15 cellular contexts compared by ENCODE assay signal in the genomic region with DNA sequence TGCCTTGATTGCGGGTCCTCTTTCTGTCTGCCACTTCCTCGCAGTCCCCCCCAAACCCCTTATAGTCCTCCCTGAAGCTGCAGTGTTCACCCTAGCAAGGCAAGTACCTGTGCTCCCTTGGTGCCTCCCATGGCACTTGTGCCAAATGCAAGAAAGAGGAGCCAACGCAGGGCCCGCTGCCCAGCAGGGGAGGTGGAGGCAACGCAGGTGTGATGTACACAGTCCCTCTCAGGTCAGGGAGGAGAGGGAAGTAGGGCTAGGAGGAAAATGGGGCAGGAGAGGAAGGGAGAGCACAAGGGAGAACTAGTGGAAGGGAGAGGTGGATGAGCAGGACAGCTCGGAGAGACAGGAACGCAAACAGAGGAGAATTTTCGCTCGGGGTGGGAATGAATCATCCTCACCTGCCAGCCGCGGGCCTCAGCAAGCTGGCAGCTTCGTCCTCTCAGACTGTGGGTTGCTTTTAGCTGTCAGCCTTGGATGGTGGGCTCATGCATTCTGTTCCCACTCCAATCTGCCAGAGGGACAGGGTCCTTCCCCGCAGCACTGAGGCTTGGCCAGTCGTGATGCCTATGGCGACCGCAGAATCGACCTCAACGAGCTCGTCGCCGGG.
DNase-seq lines count a peak whose midpoint lies in the region; ATAC-seq, FAIRE-seq and TF ChIP-seq lines count a peak whose summit lies in the region.
"Had no signal": no experiment of that assay in that cellular context is flagged by ENCODE, and none has a peak within 500 bp of the region (broad histone marks: within the 10 kb centered on the region; RNA-seq: fewer than 3 reads in every experiment).

No MANE protein-coding gene starts in this region.

- H3K4me3 ChIP-seq in GM23338 (no peak overlapping the region), H1 (ENCODE audit: extremely low read depth in 1 of 4, insufficient read depth in 2 of 4, low read depth in 3 of 4, low read length in 4 of 4) (no peak overlapping the region), osteoblast (ENCODE audit: insufficient read depth, low read length) (no peak overlapping the region), sigmoid colon (no peak overlapping the region)
- H3K4me3 ChIP-seq: BLaER1 treated with 17β-estradiol and CSF1 and Interleukin-3, amounts not matched to agents 10 nM and 100 nM; HAP-1 had no signal

- H3K4me2 ChIP-seq in GM23338 (no peak overlapping the region), H1 (ENCODE audit: insufficient read depth in 1 of 2, low read depth in 2 of 2, low read length in 2 of 2) (no peak overlapping the region), osteoblast (ENCODE audit: insufficient read depth, low read length) (no peak overlapping the region)
- H3K4me2 ChIP-seq: BLaER1 treated with 17β-estradiol and CSF1 and Interleukin-3, amounts not matched to agents 10 nM and 100 nM had no signal

- H3K4ac ChIP-seq in H1 (replicated peaks; ENCODE audit: insufficient read length, low read depth, low read length), result no peak overlapping the region

- H3K14ac ChIP-seq in H1 (ENCODE audit: insufficient read length), result no peak overlapping the region

- H3K4me1 Mint-ChIP-seq in GM23338, result peaks cover 22% of the 10 kb centered on the region
- peaks cover 30% of the 10 kb centered on the region for H3K4me1 Mint-ChIP-seq in nephron progenitor cell
- H3K4me1 Mint-ChIP-seq: CD4-positive, CD25-positive, alpha-beta regulatory T cell had no signal

- H3K27ac Mint-ChIP-seq in GM23338 (peak overlapping the region; percentile 42; the same call in 1 of the 2 replicates), nephron progenitor cell (no peak overlapping the region)
- H3K27ac Mint-ChIP-seq: CD4-positive, CD25-positive, alpha-beta regulatory T cell had no signal

- H2AK5ac ChIP-seq in H1 (ENCODE audit: low read depth, low read length), result peak overlapping the region; percentile 82; the same call in 1 of the 2 replicates

- TF ChIP-seq RAD21 in H1 (IDR thresholded peaks at IDR 0.05 in 1 of 2, conservative IDR thresholded peaks at IDR 0.05 in 1 of 2; ENCODE audit: low read depth in 2 of 2, low read length in 2 of 2), result no peak

- no peaks in the 10 kb centered on the region for H3K9me2 ChIP-seq in GM23338 (ENCODE audit: insufficient read depth)

- H3K27me3 Mint-ChIP-seq in GM23338 (ENCODE audit: insufficient read depth, low read depth, poor library complexity), result peaks cover 9% of the 10 kb centered on the region
- peaks cover 15% of the 10 kb centered on the region for H3K27me3 Mint-ChIP-seq in nephron progenitor cell (ENCODE audit: low read depth, poor library complexity)
- H3K27me3 Mint-ChIP-seq: CD4-positive, CD25-positive, alpha-beta regulatory T cell had no signal

- H3K18ac ChIP-seq in H1 (ENCODE audit: extremely low read depth, low read length), result no peak overlapping the region

- no peak overlapping the region for H3K23ac ChIP-seq in H1 (ENCODE audit: insufficient read length)

- H3K23me2 ChIP-seq in H1 (ENCODE audit: low read depth, low read length), result no peaks in the 10 kb centered on the region

- H3K36me3 Mint-ChIP-seq in GM23338 (ENCODE audit: low read depth) (no peaks in the 10 kb centered on the region), nephron progenitor cell (ENCODE audit: low read depth) (peaks cover 15% of the 10 kb centered on the region)
- H3K36me3 Mint-ChIP-seq: CD4-positive, CD25-positive, alpha-beta regulatory T cell had no signal

- POLR2A ChIA-PET in H1 (lab: Charles Lee; ENCODE audit: partially characterized antibody), result interaction anchor here (2.1 kb wide), 1 partner anchor 9 kb away, joined by 4 read pairs; no protein-coding TSS in a partner anchor

- DNase-seq in GM23338 (ENCODE audit: low spot score) (no peak), H1 (ENCODE audit: low read depth in 1 of 2, low spot score in 2 of 2) (no peak), osteoblast (ENCODE audit: insufficient read length, low spot score, missing footprints) (peak; percentile 73), sigmoid colon (peak; percentile 56), NCI-H1930 (lab: John Stamatoyannopoulos, UW) (no peak), nephron progenitor cell (no peak), amniotic stem cell (lab: John Stamatoyannopoulos, UW) (no peak), Right ventricle myocardium inferior (ENCODE audit: missing footprints) (no peak)
- DNase-seq: ACHN; CD4-positive, CD25-positive, alpha-beta regulatory T cell; DMS53; GOT3 had no signal

- H4K91ac ChIP-seq in H1 (replicated peaks; ENCODE audit: insufficient read length, low read length), result no peak overlapping the region

- CTCF ChIA-PET in H1 (lab: Charles Lee; ENCODE audit: partially characterized antibody), result interaction anchor here (0.6 to 10.7 kb wide), 3 partner anchors 13 to 128 kb away, joined by 3 to 94 read pairs (median 3); no protein-coding TSS in a partner anchor

- no peaks in the 10 kb centered on the region for H4K20me1 ChIP-seq in GM23338 (replicated peaks; ENCODE audit: insufficient read depth)
- no peaks in the 10 kb centered on the region for H4K20me1 ChIP-seq in H1 (replicated peaks in 1 of 2; ENCODE audit: control insufficient read depth in 1 of 2, insufficient read depth in 2 of 2, low read length in 2 of 2)
- peaks cover 34% of the 10 kb centered on the region for H4K20me1 ChIP-seq in osteoblast (ENCODE audit: insufficient read depth, low read length)
- H4K20me1 ChIP-seq: BLaER1 treated with 17β-estradiol and CSF1 and Interleukin-3, amounts not matched to agents 10 nM and 100 nM had no signal

- H3K9ac ChIP-seq in H1 (replicated peaks in 1 of 4; ENCODE audit: extremely low read depth in 1 of 4, low read depth in 3 of 4, low read length in 3 of 4), result no peak overlapping the region
- H3K9ac ChIP-seq: BLaER1 treated with 17β-estradiol and CSF1 and Interleukin-3, amounts not matched to agents 10 nM and 100 nM had no signal

- H3K56ac ChIP-seq in H1 (replicated peaks; ENCODE audit: insufficient read length, low read depth, low read length), result no peak overlapping the region

- H3K4me3 Mint-ChIP-seq in GM23338 (no peak overlapping the region), nephron progenitor cell (no peak overlapping the region)
- H3K4me3 Mint-ChIP-seq: CD4-positive, CD25-positive, alpha-beta regulatory T cell had no signal

- TF ChIP-seq EP300 in H1 (IDR thresholded peaks at IDR 0.05; ENCODE audit: borderline replicate concordance in 1 of 2, low read depth in 2 of 2, low read length in 2 of 2) (no peak), sigmoid colon (IDR thresholded peaks at IDR 0.05) (no peak)

- H3K79me2 ChIP-seq in GM23338 (replicated peaks; ENCODE audit: insufficient read depth) (no peaks in the 10 kb centered on the region), H1 (ENCODE audit: control insufficient read depth in 1 of 2, insufficient read depth in 2 of 2, low read length in 2 of 2) (no peaks in the 10 kb centered on the region), osteoblast (ENCODE audit: insufficient read depth, low read length) (no peaks in the 10 kb centered on the region)

- no peak overlapping the region for H2BK5ac ChIP-seq in H1 (ENCODE audit: low read depth, low read length)

- H3K27me3 ChIP-seq in GM23338 (ENCODE audit: insufficient read depth), result no peaks in the 10 kb centered on the region
- no peaks in the 10 kb centered on the region for H3K27me3 ChIP-seq in H1 (replicated peaks in 1 of 4; ENCODE audit: control insufficient read depth in 3 of 4, extremely low read depth in 1 of 4, insufficient read depth in 3 of 4, low read length in 3 of 4)
- no peaks in the 10 kb centered on the region for H3K27me3 ChIP-seq in osteoblast (ENCODE audit: insufficient read depth, low read length)
- H3K27me3 ChIP-seq in sigmoid colon, result no peaks in the 10 kb centered on the region
- H3K27me3 ChIP-seq: BLaER1 treated with 17β-estradiol and CSF1 and Interleukin-3, amounts not matched to agents 10 nM and 100 nM had no signal

- no peaks in the 10 kb centered on the region for H3K9me3 ChIP-seq in H1 (ENCODE audit: insufficient read depth in 2 of 2, low read depth in 1 of 2, low read length in 1 of 2)
- no peaks in the 10 kb centered on the region for H3K9me3 ChIP-seq in osteoblast (ENCODE audit: low read depth, low read length)
- no peaks in the 10 kb centered on the region for H3K9me3 ChIP-seq in sigmoid colon
- H3K9me3 ChIP-seq: BLaER1 treated with 17β-estradiol and CSF1 and Interleukin-3, amounts not matched to agents 10 nM and 100 nM; HAP-1 had no signal

- 84% methylated on average over 21 of the region's 21 CpGs; no CpG with 5 or more reads in 1 of the 2 experiments for whole genome bisulfite sequencing in H1 (ENCODE audit: extremely low coverage in 1 of 2, insufficient coverage in 1 of 2, insufficient read length in 1 of 2, insufficient replicate concordance in 2 of 2, low coverage in 1 of 2, low lambda C conversion rate in 2 of 2, missing lambda C conversion rate in 1 of 2), 2 experiments
- 90 to 93% methylated on average over 21 of the region's 21 CpGs for WGBS in sigmoid colon, 2 donors

- H2AFZ ChIP-seq in GM23338 (no peak overlapping the region), H1 (ENCODE audit: low read length) (no peak overlapping the region), osteoblast (ENCODE audit: low read length) (no peak overlapping the region)

- no peak overlapping the region for H4K8ac ChIP-seq in H1 (ENCODE audit: extremely low read depth, insufficient read depth, low read length)

- TF ChIP-seq CTCF in GM23338 (conservative IDR thresholded peaks at IDR 0.05; ENCODE audit: low read depth in 2 of 2) (no peak), H1 (IDR thresholded peaks at IDR 0.05; ENCODE audit: control extremely low read depth in 1 of 3, insufficient read depth in 1 of 3, low read depth in 1 of 3, low read length in 3 of 3) (no peak), osteoblast (IDR thresholded peaks at IDR 0.05; ENCODE audit: extremely low read depth, low read depth, low read length) (no peak), sigmoid colon (IDR thresholded peaks at IDR 0.05) (no peak), nephron progenitor cell (IDR thresholded peaks at IDR 0.05) (no peak)

- no peaks in the 10 kb centered on the region; the same call in 1 of the 2 replicates for H3K79me1 ChIP-seq in H1 (ENCODE audit: low read depth, low read length)

- TF ChIP-seq POLR2A in H1 (IDR thresholded peaks at IDR 0.05; ENCODE audit: control extremely low read depth in 1 of 2, low read depth in 2 of 2, low read length in 2 of 2) (no peak), sigmoid colon (IDR thresholded peaks at IDR 0.05) (no peak)

- intact Hi-C loops in sigmoid colon (cut with DNase I), result no loop called here
- intact Hi-C loops in Right ventricle myocardium inferior (cut with DNase I), result no loop called here

- ATAC-seq in GM23338 (no peak), Right ventricle myocardium inferior (no peak)

- no peaks in the 10 kb centered on the region for H3K4me1 ChIP-seq in GM23338 (ENCODE audit: insufficient read depth)
- peaks cover 0 to 9% (median 7%) of the 10 kb centered on the region in 4 experiments; a peak in 5 of 7 replicates for H3K4me1 ChIP-seq in H1 (replicated peaks in 1 of 4; ENCODE audit: control insufficient read depth in 3 of 4, insufficient read depth in 4 of 4, low read length in 3 of 4)
- H3K4me1 ChIP-seq in osteoblast (ENCODE audit: insufficient read depth, low read length), result peaks cover 9% of the 10 kb centered on the region
- H3K4me1 ChIP-seq in sigmoid colon, result peaks cover 0 to 60% (median 48%) of the 10 kb centered on the region in 4 donors
- H3K4me1 ChIP-seq: HAP-1 had no signal

- no peak overlapping the region for H2BK20ac ChIP-seq in H1 (ENCODE audit: low read length)

- FAIRE-seq in H1 (lab: Jason Lieb, UNC), result no peak
- FAIRE-seq: GM18507 had no signal

- no peaks in the 10 kb centered on the region for H3F3A ChIP-seq in GM23338 (replicated peaks; ENCODE audit: low read depth)

- 0 out of 2 replicates have a peak overlapping the region, but pooled peaks have one; percentile 10 for H2BK15ac ChIP-seq in H1 (ENCODE audit: low read length)

- H4K5ac ChIP-seq in H1 (ENCODE audit: insufficient read length, low read depth, low read length), result no peak overlapping the region

- H2BK12ac ChIP-seq in H1 (ENCODE audit: low read depth, low read length), result no peak overlapping the region

- H3K27ac ChIP-seq in GM23338 (ENCODE audit: low read depth) (no peak overlapping the region), H1 (ENCODE audit: low read depth, low read length) (no peak overlapping the region), osteoblast (ENCODE audit: low read depth, low read length) (no peak overlapping the region), sigmoid colon (peak overlapping the region in 3 of 4 donors; percentile 38 to 94 (median 71))
- H3K27ac ChIP-seq: BLaER1 treated with 17β-estradiol and CSF1 and Interleukin-3, amounts not matched to agents 10 nM and 100 nM had no signal

- H3K36me3 ChIP-seq in GM23338 (ENCODE audit: insufficient read depth), result no peaks in the 10 kb centered on the region
- no peaks in the 10 kb centered on the region for H3K36me3 ChIP-seq in H1 (ENCODE audit: control insufficient read depth in 2 of 4, insufficient read depth in 4 of 4, low read length in 3 of 4)
- H3K36me3 ChIP-seq in osteoblast (ENCODE audit: insufficient read depth, low read length), result no peaks in the 10 kb centered on the region
- no peaks in the 10 kb centered on the region for H3K36me3 ChIP-seq in sigmoid colon
- H3K36me3 ChIP-seq: BLaER1 treated with 17β-estradiol and CSF1 and Interleukin-3, amounts not matched to agents 10 nM and 100 nM; HAP-1 had no signal

- no peak overlapping the region for H2BK120ac ChIP-seq in H1 (replicated peaks; ENCODE audit: low read depth, low read length)

- H3K9me3 Mint-ChIP-seq in GM23338, result no peaks in the 10 kb centered on the region
- H3K9me3 Mint-ChIP-seq in nephron progenitor cell, result peaks cover 16% of the 10 kb centered on the region

Comparison
In these comparisons a context has a peak if more than half of its experiments do, and no peak if none do; other contexts are left out.
1. DNase-seq: peak in osteoblast (single experiment) and sigmoid colon (single experiment); none in GM23338 (single experiment), H1 (0 of 2), NCI-H1930 (0 of 2), nephron progenitor cell (single experiment), amniotic stem cell (single experiment) and Right ventricle myocardium inferior (single experiment).
2. H3K27ac ChIP-seq: peak in sigmoid colon (3 of 4); none in GM23338 (single experiment), H1 (single experiment) and osteoblast (single experiment).